In the genomic region with DNA sequence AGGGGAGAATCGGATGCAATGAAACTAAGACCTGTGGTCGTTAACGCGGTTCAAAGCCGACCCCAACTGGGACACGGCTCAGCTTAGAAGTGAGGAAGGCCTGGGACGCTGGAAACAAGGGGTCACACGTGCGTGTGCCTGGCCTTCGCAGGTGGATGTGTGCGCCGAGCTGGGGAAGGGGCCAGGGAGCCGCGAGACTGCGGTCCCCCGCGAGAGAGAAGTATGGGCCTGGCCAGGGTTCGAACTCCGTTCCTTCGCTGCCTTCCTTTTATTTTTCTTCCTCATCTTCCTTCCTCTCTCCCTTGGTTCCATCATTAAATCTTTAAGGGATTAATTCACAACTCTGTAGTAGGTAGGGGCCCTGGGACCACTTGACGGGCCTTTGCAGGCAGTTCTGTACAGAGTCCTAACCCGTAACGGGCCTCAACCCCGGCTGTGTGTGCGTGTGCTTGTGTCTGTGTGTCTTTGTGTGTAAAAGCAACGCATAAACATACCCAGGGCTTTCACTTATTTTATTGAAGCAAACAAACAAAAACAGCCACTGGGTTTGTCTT, we compare ENCODE assay signal across 11 cellular contexts. TPM values are rescaled to one million over a fixed set of nuclear protein-coding genes. Genes with fewer than 3 reads are reported as not detected.
DNase-seq lines count a peak whose midpoint lies in the region; ATAC-seq and TF ChIP-seq lines count a peak whose summit lies in the region.
"Had no signal": no experiment of that assay in that cellular context is flagged by ENCODE, and none has a peak within 500 bp of the region (broad histone marks: within the 10 kb centered on the region; RNA-seq: fewer than 3 reads in every experiment).

No MANE protein-coding gene starts in this region.

- H3K9me3 Mint-ChIP-seq in T-helper 2 cell treated with Interferon-gamma antibody and Interleukin-4, amounts not matched to agents 5 μg/mL and 100 μg/mL, for 36 hours, result peaks cover 6% of the 10 kb centered on the region

- H3K4me1 ChIP-seq in right lobe of liver (peaks cover 0 to 45% (median 15%) of the 10 kb centered on the region in 4 donors), suprapubic skin (peaks cover 44% of the 10 kb centered on the region)

- no peak for TF ChIP-seq EP300 in suprapubic skin (IDR thresholded peaks at IDR 0.05)

- no peak for TF ChIP-seq CTCF in astrocyte of the cerebellum (IDR thresholded peaks at IDR 0.05; ENCODE audit: low read depth, low read length, missing control alignments)
- no peak for TF ChIP-seq CTCF in right lobe of liver (IDR thresholded peaks at IDR 0.05)
- TF ChIP-seq CTCF in suprapubic skin (IDR thresholded peaks at IDR 0.05), result no peak

- TF ChIP-seq POLR2A in right lobe of liver (IDR thresholded peaks at IDR 0.05) (no peak), suprapubic skin (IDR thresholded peaks at IDR 0.05) (no peak)

- no peak for DNase-seq in T-helper 2 cell treated with Interferon-gamma antibody and Interleukin-4, amounts not matched to agents 5 μg/mL and 100 μg/mL, for 36 hours (ENCODE audit: low spot score)
- DNase-seq in T-helper 2 cell, result no peak
- DNase-seq in astrocyte of the cerebellum (ENCODE audit: low read depth), result no peak
- no peak for DNase-seq in right lobe of liver
- no peak for DNase-seq in suprapubic skin (ENCODE audit: low spot score in 2 of 2)
- DNase-seq in activated CD4-positive, alpha-beta T cell treated with anti-CD3 and anti-CD28 coated beads for 1 hour, result no peak
- no peak for DNase-seq in ureter (ENCODE audit: low spot score)
- DNase-seq: MM.1S; natural killer cell; stimulated activated CD4-positive, alpha-beta T cell treated with anti-CD3 and anti-CD28 coated beads, Interleukin-2, amount 100 ng/mL, for 24 hours had no signal

- peaks cover 68% of the 10 kb centered on the region for H3K27me3 Mint-ChIP-seq in T-helper 2 cell treated with Interferon-gamma antibody and Interleukin-4, amounts not matched to agents 5 μg/mL and 100 μg/mL, for 36 hours (ENCODE audit: low read depth)

- H3K36me3 Mint-ChIP-seq in T-helper 2 cell treated with Interferon-gamma antibody and Interleukin-4, amounts not matched to agents 5 μg/mL and 100 μg/mL, for 36 hours (ENCODE audit: low read depth), result peaks cover 2% of the 10 kb centered on the region

- in situ Hi-C loops in astrocyte of the cerebellum (cut with HindIII; ENCODE audit: low sequenced_read_pairs), result loop anchor here (5.0 kb wide), 1 partner anchor 352 kb away; no protein-coding TSS in a partner anchor

- H3K27ac ChIP-seq in right lobe of liver (peak overlapping the region in 2 of 3 donors; percentile 13 to 47), suprapubic skin (no peak overlapping the region)

- no peak for ATAC-seq in right lobe of liver
- no peak for ATAC-seq in activated CD4-positive, CD25-positive, alpha-beta regulatory T cell treated with anti-CD3 and anti-CD28 coated beads, Interleukin-2, amount 50 U/mL, for 24 hours
- ATAC-seq: natural killer cell had no signal

- H3K27me3 ChIP-seq in right lobe of liver (no peaks in the 10 kb centered on the region), suprapubic skin (peaks cover 96% of the 10 kb centered on the region)

- H3K9me3 ChIP-seq in right lobe of liver (no peaks in the 10 kb centered on the region), suprapubic skin (no peaks in the 10 kb centered on the region)

- H3K36me3 ChIP-seq in right lobe of liver, result no peaks in the 10 kb centered on the region
- no peaks in the 10 kb centered on the region for H3K36me3 ChIP-seq in suprapubic skin

- H3K4me3 Mint-ChIP-seq in T-helper 2 cell treated with Interferon-gamma antibody and Interleukin-4, amounts not matched to agents 5 μg/mL and 100 μg/mL, for 36 hours, result peak overlapping the region; percentile 24

- intact Hi-C loops in right lobe of liver (cut with DNase I), result no loop called here

- H3K4me3 ChIP-seq in astrocyte of the cerebellum (ENCODE audit: low read depth, low read length), result peak overlapping the region; percentile 14
- peak overlapping the region; percentile 32 to 54 (median 41) for H3K4me3 ChIP-seq in right lobe of liver
- peak overlapping the region; percentile 35 for H3K4me3 ChIP-seq in suprapubic skin

- H3K4me1 Mint-ChIP-seq in T-helper 2 cell treated with Interferon-gamma antibody and Interleukin-4, amounts not matched to agents 5 μg/mL and 100 μg/mL, for 36 hours (ENCODE audit: low read depth), result peaks cover 4% of the 10 kb centered on the region

- 40% methylated on average over 12 of the region's 26 CpGs for WGBS in right lobe of liver (ENCODE audit: insufficient coverage, low coverage, low lambda C conversion rate, missing lambda C conversion rate)
- 17% methylated on average over 26 of the region's 26 CpGs for WGBS in suprapubic skin

- H3K27ac Mint-ChIP-seq in T-helper 2 cell treated with Interferon-gamma antibody and Interleukin-4, amounts not matched to agents 5 μg/mL and 100 μg/mL, for 36 hours, result no peak overlapping the region
- H3K27ac Mint-ChIP-seq: natural killer cell had no signal

RNA-seq across cellular contexts. Expression of a gene that starts 3.6 kb away (rescaled TPM):
- total RNA-seq in right lobe of liver (10 to 100 TPM in 1 of 6 experiments, 1 to 10 TPM in 5; 3.7 to 10.4 (median 4.6) TPM), suprapubic skin (1 to 10 TPM in 2 of 4 donors, under 1 TPM in 2; 0.18 to 9.5 (median 1.1) TPM), ureter (21.3 TPM)
- total RNA-seq: natural killer cell had no signal

RNA-seq across cellular contexts. Expression of a gene that starts 4.0 kb away (rescaled TPM):
- total RNA-seq in right lobe of liver (10 to 100 TPM; 29.8 to 35.5 (median 32.5) TPM), suprapubic skin (10 to 100 TPM in 2 of 4 donors, 1 to 10 TPM in 2; 4.8 to 14.4 (median 8.3) TPM), ureter (126 TPM)
- total RNA-seq: natural killer cell had no signal
